ENCODE assay signal across 20 cellular contexts in the genomic region with DNA sequence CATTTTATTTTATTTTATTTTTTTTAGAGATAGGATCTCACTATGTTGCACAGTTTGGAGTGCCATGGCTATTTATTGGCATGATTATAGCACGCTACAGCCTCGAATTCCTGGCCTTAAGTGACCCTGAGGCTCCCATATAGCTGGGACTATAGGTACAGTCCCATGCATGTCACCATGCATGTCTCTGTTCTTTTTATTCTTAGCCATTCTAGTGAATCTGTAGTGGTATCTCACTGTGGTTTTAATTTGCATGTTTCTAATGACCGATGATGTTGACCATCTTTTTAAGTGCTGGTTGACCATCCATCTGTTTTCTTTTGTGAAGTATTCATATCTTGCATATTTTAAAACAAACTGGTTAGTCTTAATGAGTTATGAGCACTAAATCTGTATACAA.
DNase-seq lines count a peak whose midpoint lies in the region; ATAC-seq and TF ChIP-seq lines count a peak whose summit lies in the region.
"Had no signal": no experiment of that assay in that cellular context is flagged by ENCODE, and none has a peak within 500 bp of the region (broad histone marks: within the 10 kb centered on the region; RNA-seq: fewer than 3 reads in every experiment).

No MANE protein-coding gene starts in this region.

- no peak for DNase-seq in OCI-LY7 (ENCODE audit: low spot score)
- DNase-seq in SIG-M5 (lab: John Stamatoyannopoulos, UW): no peak
- DNase-seq in NCI-H748 treated with DMSO at 0.1 percent for 48 hours (lab: John Stamatoyannopoulos, UW): no peak
- no peak for DNase-seq in psoas muscle
- DNase-seq in NCI-H1417 treated with DMSO at 0.1 percent for 48 hours (lab: John Stamatoyannopoulos, UW): no peak
- DNase-seq: activated CD8-positive, alpha-beta T cell treated with anti-CD3 and anti-CD28 coated beads, Interleukin-2, amount 10 ng/mL, durations not matched to agents 7 days and 5 days; amygdala; cerebellar nuclear complex; EL; naive thymus-derived CD4-positive, alpha-beta T cell; NCI-H1092; NCI-H82; stimulated activated CD4-positive, alpha-beta T cell treated with anti-CD3 and anti-CD28 coated beads, Interleukin-12 subunit alpha, Interleukin-12 subunit beta, amount 100 ng/mL, for 4 hours; stimulated activated naive CD8-positive, alpha-beta T cell treated with anti-CD3 and anti-CD28 coated beads, Interleukin-15, Interleukin-2, amounts not matched to agents 100 U/mL and 50 U/mL, for 24 hours; SW 1271 had no signal

- H3K36me3 ChIP-seq in OCI-LY7 (ENCODE audit: insufficient read depth, low read length): peaks cover 14% of the 10 kb centered on the region; the same call in 1 of the 2 replicates
- no peaks in the 10 kb centered on the region for H3K36me3 ChIP-seq in psoas muscle (ENCODE audit: insufficient read depth in 1 of 2, low read depth in 1 of 2)

- no peaks in the 10 kb centered on the region for H3K79me2 ChIP-seq in OCI-LY7 (ENCODE audit: insufficient read depth, low read depth, low read length)

- 93 to 96% (median 95%) methylated on average over 3 of the region's 3 CpGs for WGBS in psoas muscle, 3 donors

- TF ChIP-seq CTCF in OCI-LY7 (conservative IDR thresholded peaks at IDR 0.05; ENCODE audit: low read length) (no peak), psoas muscle (IDR thresholded peaks at IDR 0.05) (no peak)

- H3K4me1 ChIP-seq in OCI-LY7 (ENCODE audit: insufficient read depth, low read length, poor library complexity, severe bottlenecking) (peaks cover 33% of the 10 kb centered on the region), psoas muscle (no peaks in the 10 kb centered on the region)
- H3K4me1 ChIP-seq: gastroesophageal sphincter had no signal

- no peaks in the 10 kb centered on the region for H3K27me3 ChIP-seq in psoas muscle (ENCODE audit: insufficient read depth in 3 of 3, low read length in 2 of 3)
- H3K27me3 ChIP-seq: gastroesophageal sphincter had no signal

- H3K9me3 ChIP-seq in OCI-LY7 (ENCODE audit: low read length) (no peaks in the 10 kb centered on the region), psoas muscle (no peaks in the 10 kb centered on the region)
- H3K9me3 ChIP-seq: gastroesophageal sphincter had no signal

- CTCF ChIA-PET in OCI-LY7 (lab: Charles Lee; ENCODE audit: unreplicated experiment): no interaction called here

- BruUV-seq in OCI-LY7 (replicated peaks; lab: Mats Ljungman, UMichigan): no TSS peak

- peak; percentile 80 for ATAC-seq in GM18867 (IDR thresholded peaks at IDR 0.05; ENCODE audit: unreplicated experiment)
- ATAC-seq in GM21529 (IDR thresholded peaks at IDR 0.05; ENCODE audit: unreplicated experiment): peak; percentile 79
- ATAC-seq in HG03066 (IDR thresholded peaks at IDR 0.05; ENCODE audit: low read depth, unreplicated experiment): peak; percentile 82
- no peak for ATAC-seq in psoas muscle
- ATAC-seq: activated CD8-positive, alpha-beta T cell treated with anti-CD3 and anti-CD28 coated beads, Interleukin-2, amount 10 ng/mL, durations not matched to agents 7 days and 5 days; gastroesophageal sphincter; naive thymus-derived CD4-positive, alpha-beta T cell; stimulated activated naive CD8-positive, alpha-beta T cell treated with anti-CD3 and anti-CD28 coated beads, Interleukin-15, Interleukin-2, amounts not matched to agents 100 U/mL and 50 U/mL, for 24 hours had no signal

- POLR2A ChIA-PET in OCI-LY7 (lab: Charles Lee): interaction anchor here (0.7 kb wide), 1 partner anchor 12 kb away, joined by 6 read pairs; no protein-coding TSS in a partner anchor

- H3K4me2 ChIP-seq in OCI-LY7 (ENCODE audit: low read length): peak overlapping the region; percentile 25; the same call in 1 of the 2 replicates
- H3K4me2 ChIP-seq: KMS-11 had no signal

- no peaks in the 10 kb centered on the region for H3K9me2 ChIP-seq in OCI-LY7 (ENCODE audit: insufficient read depth, low read length)

- H2AFZ ChIP-seq in OCI-LY7 (ENCODE audit: low read length): no peak overlapping the region

- no peak overlapping the region for H3K27ac ChIP-seq in OCI-LY7 (ENCODE audit: low read depth, low read length, poor library complexity, severe bottlenecking)
- H3K27ac ChIP-seq in psoas muscle: no peak overlapping the region
- H3K27ac ChIP-seq: gastroesophageal sphincter, KMS-11 had no signal

- H4K20me1 ChIP-seq in OCI-LY7 (ENCODE audit: insufficient read depth, low read length): no peaks in the 10 kb centered on the region

- H3K4me3 ChIP-seq in OCI-LY7 (ENCODE audit: low read depth, low read length, poor library complexity, severe bottlenecking) (no peak overlapping the region), psoas muscle (no peak overlapping the region)
- H3K4me3 ChIP-seq: gastroesophageal sphincter had no signal

- intact Hi-C loops in OCI-LY7 (cut with micrococcal nuclease; ENCODE audit: unreplicated experiment) (no loop called here), psoas muscle (cut with DNase I) (no loop called here)

Comparison
In these comparisons a context has a peak if more than half of its experiments do, and no peak if none do; other contexts are left out.
1. ATAC-seq: peak in GM18867 (single experiment), GM21529 (single experiment) and HG03066 (single experiment); none in psoas muscle (0 of 4).